Comparison of ENCODE assay signal across 9 cellular contexts in genomic region chr4:183987529-183987946, GRCh38.
DNase-seq lines count a peak whose midpoint lies in the region; ATAC-seq, FAIRE-seq and TF ChIP-seq lines count a peak whose summit lies in the region.
"Had no signal": no experiment of that assay in that cellular context is flagged by ENCODE, and none has a peak within 500 bp of the region (broad histone marks: within the 10 kb centered on the region; RNA-seq: fewer than 3 reads in every experiment).

No MANE protein-coding gene starts in this region.

- H2AFZ ChIP-seq in mammary epithelial cell (ENCODE audit: low read depth, low read length) = peak overlapping the region; percentile 78
- H2AFZ ChIP-seq in keratinocyte (ENCODE audit: control insufficient read depth, low read length) = peak overlapping the region; percentile 89

- peaks cover 18% of the 10 kb centered on the region for H3K4me1 ChIP-seq in mammary epithelial cell (ENCODE audit: insufficient read depth, low read length)
- peaks cover 16% of the 10 kb centered on the region for H3K4me1 ChIP-seq in keratinocyte (ENCODE audit: control insufficient read depth, extremely low read depth, insufficient read depth, low read length)

- DNase-seq in stimulated activated naive CD8-positive, alpha-beta T cell treated with anti-CD3 and anti-CD28 coated beads, Interleukin-15, amount 100 ng/mL, for 72 hours = no peak
- DNase-seq in stimulated activated naive CD8-positive, alpha-beta T cell treated with anti-CD3 and anti-CD28 coated beads, Interleukin-15, Interleukin-2, amounts not matched to agents 100 U/mL and 50 U/mL, for 24 hours = no peak
- peak; percentile 96 for DNase-seq in mammary epithelial cell
- peak; percentile 93 for DNase-seq in keratinocyte (ENCODE audit: low read depth, low spot score)
- DNase-seq in substantia nigra (lab: John Stamatoyannopoulos, UW) = peak in 44 of 49 donors; percentile 13 to 88 (median 66)
- DNase-seq in NCI-H524 treated with DMSO at 0.1 percent for 48 hours (lab: John Stamatoyannopoulos, UW) = no peak
- DNase-seq in activated CD4-positive, CD25-positive, alpha-beta regulatory T cell (lab: John Stamatoyannopoulos, UW) = no peak

- H3K9ac ChIP-seq in mammary epithelial cell (ENCODE audit: insufficient read depth, low read length) (peak overlapping the region; percentile 63), keratinocyte (ENCODE audit: control insufficient read depth, extremely low read depth, insufficient read depth, low read length) (peak overlapping the region; percentile 77)
- H3K9ac ChIP-seq: BLaER1 had no signal

- H3K27ac ChIP-seq in mammary epithelial cell (ENCODE audit: insufficient read depth, low read depth, low read length) = peak overlapping the region; percentile 90
- peak overlapping the region; percentile 89 for H3K27ac ChIP-seq in keratinocyte (ENCODE audit: control insufficient read depth, insufficient read depth, low read length)
- peak overlapping the region; percentile 85 for H3K27ac ChIP-seq in substantia nigra (ENCODE audit: low read depth, low read length, poor library complexity, severe bottlenecking)
- H3K27ac ChIP-seq: BLaER1 had no signal

- CTCF ChIA-PET in mammary epithelial cell (lab: Charles Lee; ENCODE audit: low non-redundant PET) = no interaction called here

- H3K9me3 ChIP-seq in mammary epithelial cell (replicated peaks; ENCODE audit: insufficient read depth, low read length) = no peaks in the 10 kb centered on the region
- no peaks in the 10 kb centered on the region for H3K9me3 ChIP-seq in keratinocyte (ENCODE audit: control insufficient read depth, low read depth, low read length)
- H3K9me3 ChIP-seq: BLaER1 had no signal

- H3K4me2 ChIP-seq in mammary epithelial cell (ENCODE audit: insufficient read depth, low read depth, low read length) (peak overlapping the region; percentile 88), keratinocyte (ENCODE audit: control insufficient read depth, extremely low read depth, insufficient read depth, low read depth, low read length) (peak overlapping the region; percentile 91)
- H3K4me2 ChIP-seq: BLaER1 had no signal

- H3K27me3 ChIP-seq in mammary epithelial cell (ENCODE audit: insufficient read depth, low read length) (no peaks in the 10 kb centered on the region), keratinocyte (ENCODE audit: control insufficient read depth, extremely low read depth, insufficient read depth, low read length) (no peaks in the 10 kb centered on the region)
- H3K27me3 ChIP-seq: BLaER1 had no signal

- H4K20me1 ChIP-seq in mammary epithelial cell (ENCODE audit: insufficient read depth, low read length) (no peaks in the 10 kb centered on the region), keratinocyte (ENCODE audit: control insufficient read depth, extremely low read depth, insufficient read depth, low read length) (no peaks in the 10 kb centered on the region)
- H4K20me1 ChIP-seq: BLaER1 had no signal

- dilution Hi-C loops in mammary epithelial cell (cut with HindIII; ENCODE audit: low sequenced_read_pairs) (no loop called here), keratinocyte (cut with MboI; ENCODE audit: extremely low pct_ligation_motif_present, low sequenced_read_pairs) (no loop called here)

- FAIRE-seq in keratinocyte (lab: Jason Lieb, UNC) = peak; percentile 94

- H3K79me2 ChIP-seq in mammary epithelial cell (ENCODE audit: insufficient read depth, low read length) (no peaks in the 10 kb centered on the region), keratinocyte (ENCODE audit: control insufficient read depth, insufficient read depth, low read length) (no peaks in the 10 kb centered on the region)

- ATAC-seq in stimulated activated naive CD8-positive, alpha-beta T cell treated with anti-CD3 and anti-CD28 coated beads, Interleukin-15, amount 100 ng/mL, for 72 hours = peak; percentile 12
- ATAC-seq in stimulated activated naive CD8-positive, alpha-beta T cell treated with anti-CD3 and anti-CD28 coated beads, Interleukin-15, Interleukin-2, amounts not matched to agents 100 U/mL and 50 U/mL, for 24 hours = no peak
- ATAC-seq in HG02678 (IDR thresholded peaks at IDR 0.05; ENCODE audit: unreplicated experiment) = no peak

- BruUV-seq in mammary epithelial cell (replicated peaks; lab: Mats Ljungman, UMichigan) = no TSS peak

- TF ChIP-seq CTCF in mammary epithelial cell (conservative IDR thresholded peaks at IDR 0.05 in 1 of 2, IDR thresholded peaks at IDR 0.05 in 1 of 2; ENCODE audit: extremely low read depth in 1 of 2, insufficient read depth in 1 of 2, low read depth in 1 of 2, low read length in 2 of 2) = no peak
- TF ChIP-seq CTCF in keratinocyte (optimal IDR thresholded peaks at IDR 0.05 in 1 of 3, IDR thresholded peaks at IDR 0.05 in 1 of 3, conservative IDR thresholded peaks at IDR 0.05 in 1 of 3; ENCODE audit: extremely low read depth in 1 of 3, insufficient read depth in 2 of 3, low read length in 3 of 3) = no peak

- in situ Hi-C loops in mammary epithelial cell (cut with MboI; ENCODE audit: low sequenced_read_pairs in 2 of 2) = no loop called here

- H3K4me3 Mint-ChIP-seq in stimulated activated naive CD8-positive, alpha-beta T cell treated with anti-CD3 and anti-CD28 coated beads, Interleukin-15, amount 100 ng/mL, for 72 hours = no peak overlapping the region

- no peaks in the 10 kb centered on the region for H3K9me3 Mint-ChIP-seq in stimulated activated naive CD8-positive, alpha-beta T cell treated with anti-CD3 and anti-CD28 coated beads, Interleukin-15, amount 100 ng/mL, for 72 hours

- H3K36me3 ChIP-seq in mammary epithelial cell (ENCODE audit: insufficient read depth, low read length) = no peaks in the 10 kb centered on the region
- H3K36me3 ChIP-seq in keratinocyte (ENCODE audit: control insufficient read depth in 2 of 2, extremely low read depth in 1 of 2, insufficient read depth in 2 of 2, low read length in 2 of 2) = no peaks in the 10 kb centered on the region
- H3K36me3 ChIP-seq: BLaER1 had no signal

- H3K4me3 ChIP-seq in mammary epithelial cell (replicated peaks in 1 of 3; ENCODE audit: insufficient read depth in 1 of 3, low read depth in 2 of 3, low read length in 3 of 3) = peak overlapping the region; percentile 31 to 44 (median 38)
- peak overlapping the region; percentile 24 to 66 (median 65) for H3K4me3 ChIP-seq in keratinocyte (ENCODE audit: control insufficient read depth in 2 of 3, extremely low read depth in 1 of 3, insufficient read depth in 2 of 3, low read depth in 1 of 3, low read length in 3 of 3)
- H3K4me3 ChIP-seq: BLaER1 had no signal

- intact Hi-C loops in mammary epithelial cell (cut with micrococcal nuclease) = loop anchor here (5.0 kb wide), 2 partner anchors 110 to 175 kb away; no protein-coding TSS in a partner anchor

- no peaks in the 10 kb centered on the region for H3K4me1 Mint-ChIP-seq in stimulated activated naive CD8-positive, alpha-beta T cell treated with anti-CD3 and anti-CD28 coated beads, Interleukin-15, amount 100 ng/mL, for 72 hours

- H3K9me1 ChIP-seq in keratinocyte (ENCODE audit: control insufficient read depth, extremely low read depth, insufficient read depth, low read length) = no peaks in the 10 kb centered on the region

- 9% methylated on average over 15 of the region's 22 CpGs for WGBS in mammary epithelial cell (ENCODE audit: low coverage, missing lambda C conversion rate)

- peaks cover 10% of the 10 kb centered on the region for H3K27me3 Mint-ChIP-seq in stimulated activated naive CD8-positive, alpha-beta T cell treated with anti-CD3 and anti-CD28 coated beads, Interleukin-15, amount 100 ng/mL, for 72 hours

- H3K27ac Mint-ChIP-seq in stimulated activated naive CD8-positive, alpha-beta T cell treated with anti-CD3 and anti-CD28 coated beads, Interleukin-15, amount 100 ng/mL, for 72 hours = no peak overlapping the region

Comparison
In these comparisons a context has a peak if more than half of its experiments do, and no peak if none do; other contexts are left out.
1. DNase-seq: peak in mammary epithelial cell (single experiment), keratinocyte (single experiment) and substantia nigra (44 of 49); none in stimulated activated naive CD8-positive, alpha-beta T cell treated with anti-CD3 and anti-CD28 coated beads, Interleukin-15, amount 100 ng/mL, for 72 hours (0 of 2), stimulated activated naive CD8-positive, alpha-beta T cell treated with anti-CD3 and anti-CD28 coated beads, Interleukin-15, Interleukin-2, amounts not matched to agents 100 U/mL and 50 U/mL, for 24 hours (single experiment), NCI-H524 treated with DMSO at 0.1 percent for 48 hours (single experiment) and activated CD4-positive, CD25-positive, alpha-beta regulatory T cell (0 of 4).
2. Peak in every context shown above with its lines, with median percentiles within 50 percentile points of each other: H3K27ac ChIP-seq.